In genomic region chr9:132670359-132670815, GRCh38 we compare ENCODE assay signal across 8 cellular contexts. TPM values are rescaled to one million over a fixed set of nuclear protein-coding genes. Genes with fewer than 3 reads are reported as not detected.
DNase-seq lines count a peak whose midpoint lies in the region; ATAC-seq and TF ChIP-seq lines count a peak whose summit lies in the region.

GTF3C4 (plus strand) TSS chr9:132670464; CDS start chr9:132670599, 135 bp downstream.

- peak within 1 kb of the TSS; percentile 90 to 95 (median 94) for H3K4me3 Mint-ChIP-seq in CD4-positive, CD25-positive, alpha-beta regulatory T cell
- peak within 1 kb of the TSS; percentile 91 to 98 (median 93) for H3K4me3 Mint-ChIP-seq in nephron
- H3K4me3 Mint-ChIP-seq in stimulated activated naive CD8-positive, alpha-beta T cell treated with anti-CD3 and anti-CD28 coated beads, Interleukin-15, Interleukin-2, amounts not matched to agents 100 ng/mL and 50 ng/mL, for 24 hours = peak within 1 kb of the TSS; percentile 92

- H3K36me3 ChIP-seq in CD4-positive, CD25-positive, alpha-beta regulatory T cell (ENCODE audit: control insufficient read depth, insufficient read depth, low read length) = no peaks in the 10 kb centered on the region

- no peaks in the 10 kb centered on the region for H3K9me3 Mint-ChIP-seq in CD4-positive, CD25-positive, alpha-beta regulatory T cell
- no peaks in the 10 kb centered on the region for H3K9me3 Mint-ChIP-seq in nephron
- H3K9me3 Mint-ChIP-seq in stimulated activated naive CD8-positive, alpha-beta T cell treated with anti-CD3 and anti-CD28 coated beads, Interleukin-15, Interleukin-2, amounts not matched to agents 100 ng/mL and 50 ng/mL, for 24 hours = no peaks in the 10 kb centered on the region

- H3K27ac ChIP-seq in CD4-positive, CD25-positive, alpha-beta regulatory T cell (ENCODE audit: insufficient read depth, low read length, poor library complexity, severe bottlenecking) = peak within 1 kb of the TSS; percentile 97

- peak; percentile 59 to 64 for ATAC-seq in CD4-positive, CD25-positive, alpha-beta regulatory T cell (ENCODE audit: low read depth in 2 of 2)
- ATAC-seq in GM19452 (IDR thresholded peaks at IDR 0.05; ENCODE audit: unreplicated experiment) (peak; percentile 56), HG03571 (IDR thresholded peaks at IDR 0.05; ENCODE audit: unreplicated experiment) (peak; percentile 52)

- H3K36me3 Mint-ChIP-seq in CD4-positive, CD25-positive, alpha-beta regulatory T cell = peaks cover 6% of the 10 kb centered on the region
- H3K36me3 Mint-ChIP-seq in nephron (ENCODE audit: low read depth) = peaks cover 12% of the 10 kb centered on the region
- peaks cover 36% of the 10 kb centered on the region for H3K36me3 Mint-ChIP-seq in stimulated activated naive CD8-positive, alpha-beta T cell treated with anti-CD3 and anti-CD28 coated beads, Interleukin-15, Interleukin-2, amounts not matched to agents 100 ng/mL and 50 ng/mL, for 24 hours (ENCODE audit: low read depth)

- no peaks in the 10 kb centered on the region for H3K27me3 Mint-ChIP-seq in CD4-positive, CD25-positive, alpha-beta regulatory T cell
- no peaks in the 10 kb centered on the region for H3K27me3 Mint-ChIP-seq in nephron (ENCODE audit: low read depth)
- H3K27me3 Mint-ChIP-seq in stimulated activated naive CD8-positive, alpha-beta T cell treated with anti-CD3 and anti-CD28 coated beads, Interleukin-15, Interleukin-2, amounts not matched to agents 100 ng/mL and 50 ng/mL, for 24 hours = no peaks in the 10 kb centered on the region

- no peaks in the 10 kb centered on the region for H3K27me3 ChIP-seq in CD4-positive, CD25-positive, alpha-beta regulatory T cell (ENCODE audit: control insufficient read depth, insufficient read depth, low read length)

- peak within 1 kb of the TSS; percentile 93 to 97 (median 94) for H3K27ac Mint-ChIP-seq in CD4-positive, CD25-positive, alpha-beta regulatory T cell
- H3K27ac Mint-ChIP-seq in nephron = peak within 1 kb of the TSS; percentile 88 to 97 (median 96)
- H3K27ac Mint-ChIP-seq in stimulated activated naive CD8-positive, alpha-beta T cell treated with anti-CD3 and anti-CD28 coated beads, Interleukin-15, Interleukin-2, amounts not matched to agents 100 ng/mL and 50 ng/mL, for 24 hours = peak within 1 kb of the TSS; percentile 92

- no peak for TF ChIP-seq CTCF in fibroblast of mammary gland (conservative IDR thresholded peaks at IDR 0.05; ENCODE audit: control insufficient read depth, insufficient read depth, low read depth, low read length)
- no peak for TF ChIP-seq CTCF in nephron (IDR thresholded peaks at IDR 0.05; ENCODE audit: unreplicated experiment in 3 of 3)

- no peaks in the 10 kb centered on the region for H3K9me3 ChIP-seq in CD4-positive, CD25-positive, alpha-beta regulatory T cell (ENCODE audit: control insufficient read depth in 2 of 2, low read length in 2 of 2)

- H3K4me1 ChIP-seq in CD4-positive, CD25-positive, alpha-beta regulatory T cell (ENCODE audit: control insufficient read depth, insufficient read depth, low read length, poor library complexity, severe bottlenecking) = peaks cover 42% of the 10 kb centered on the region

- peak within 1 kb of the TSS; percentile 87 for H3K4me3 ChIP-seq in CD4-positive, CD25-positive, alpha-beta regulatory T cell (ENCODE audit: low read depth, low read length)
- peak within 1 kb of the TSS; percentile 94 for H3K4me3 ChIP-seq in fibroblast of mammary gland (ENCODE audit: control insufficient read depth, low read depth, low read length)

- H3K4me1 Mint-ChIP-seq in CD4-positive, CD25-positive, alpha-beta regulatory T cell = peaks cover 25 to 75% (median 46%) of the 10 kb centered on the region in 4 donors
- H3K4me1 Mint-ChIP-seq in nephron = peaks cover 32% of the 10 kb centered on the region
- peaks cover 47% of the 10 kb centered on the region for H3K4me1 Mint-ChIP-seq in stimulated activated naive CD8-positive, alpha-beta T cell treated with anti-CD3 and anti-CD28 coated beads, Interleukin-15, Interleukin-2, amounts not matched to agents 100 ng/mL and 50 ng/mL, for 24 hours (ENCODE audit: low read depth)

- peak; percentile 80 to 89 (median 86) for DNase-seq in CD4-positive, CD25-positive, alpha-beta regulatory T cell
- peak; percentile 89 for DNase-seq in OCI-M1 (lab: John Stamatoyannopoulos, UW)
- DNase-seq in activated T-helper 1 cell treated with anti-CD3 and anti-CD28 coated beads, Interleukin-2, amount 50 U/mL, for 16 hours (ENCODE audit: low read depth in 1 of 2, low spot score in 1 of 2) = peak; percentile 74 to 79
- peak; percentile 75 for DNase-seq in fibroblast of mammary gland (ENCODE audit: low read depth)

RNA-seq across cellular contexts. Expression of gene GTF3C4, which starts in this region (rescaled TPM):
- 10.2 TPM for total RNA-seq in CD4-positive, CD25-positive, alpha-beta regulatory T cell
- 1 to 10 TPM; 2.8 to 4.5 (median 3.4) TPM for polyA plus RNA-seq in CD4-positive, CD25-positive, alpha-beta regulatory T cell

Comparison
In these comparisons a context has a peak if more than half of its experiments do, and no peak if none do; other contexts are left out.
1. Peak in every context shown above with its lines: DNase-seq, ATAC-seq, H3K4me3 ChIP-seq and H3K27ac ChIP-seq.